Comparison of ENCODE assay signal across 19 cellular contexts in the genomic region with DNA sequence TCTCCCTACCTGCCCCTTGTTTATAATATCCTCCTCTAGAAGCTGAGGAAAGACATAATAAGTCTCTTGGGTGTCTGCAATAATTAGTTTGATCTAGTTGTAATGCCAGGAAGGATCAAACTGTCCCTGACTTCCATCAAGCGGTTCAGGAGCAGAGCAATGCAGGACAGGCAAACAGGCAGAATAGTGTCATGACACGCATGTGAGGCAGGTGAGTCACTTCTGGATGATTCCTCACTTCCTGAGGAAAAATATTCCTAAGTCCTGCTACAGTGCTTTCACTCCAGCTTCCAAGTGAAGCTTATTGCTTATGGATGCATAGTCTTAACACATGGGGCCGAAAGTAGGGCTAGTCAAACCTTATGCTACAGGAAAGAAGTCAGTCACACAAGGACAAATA.
"Had no signal": no experiment of that assay in that cellular context is flagged by ENCODE, and none has a peak within 500 bp of the region (broad histone marks: within the 10 kb centered on the region; RNA-seq: fewer than 3 reads in every experiment).

No MANE protein-coding gene starts in this region.

- H3K9ac ChIP-seq: parathyroid adenoma had no signal

- H3K4me3 ChIP-seq: cardiac muscle cell, hepatocyte, lower lobe of right lung, right lobe of liver, thyroid gland had no signal

- H3K9me3 ChIP-seq: neutrophil, right lobe of liver, thyroid gland had no signal

- H3K27me3 ChIP-seq: cardiac muscle cell, hepatocyte, right lobe of liver, thyroid gland had no signal

- ATAC-seq: activated T-cell treated with anti-CD3 and anti-CD28 coated beads, Interleukin-2, amount 50 U/mL, for 72 hours; effector memory CD8-positive, alpha-beta T cell; lower lobe of right lung; natural killer cell treated with Interleukin-12 subunit alpha and Interleukin-12 subunit beta and Interleukin-15 and Interleukin-18, amount 100 ng/mL, for 72 hours; right lobe of liver; stimulated activated memory B cell treated with anti-CD40 and anti-IgM and Interleukin-4, amounts not matched to agents 10 μg/mL and 1 μg/mL and 100 μg/mL, for 72 hours had no signal

- H3K79me2 ChIP-seq: hepatocyte, parathyroid adenoma had no signal

- H3K27ac ChIP-seq: cardiac muscle cell, hepatocyte, lower lobe of right lung, neutrophil, parathyroid adenoma, right lobe of liver had no signal

- H3K4me1 ChIP-seq: lower lobe of right lung, parathyroid adenoma, right lobe of liver had no signal

- H3K4me2 ChIP-seq: hepatocyte had no signal

- H2AFZ ChIP-seq: hepatocyte, parathyroid adenoma had no signal

- H3K36me3 ChIP-seq: cardiac muscle cell, neutrophil, right lobe of liver, thyroid gland had no signal

- DNase-seq: activated CD4-positive, alpha-beta T cell treated with anti-CD3 and anti-CD28 coated beads, Interleukin-2, amount 50 U/mL, for 1 hour; activated CD4-positive, CD25-positive, alpha-beta regulatory T cell treated with anti-CD3 and anti-CD28 coated beads, Interleukin-2, amount 50 U/mL, for 72 hours; activated CD8-positive, alpha-beta memory T cell treated with anti-CD3 and anti-CD28 coated beads, Interleukin-2, amount 50 U/mL, for 4 hours; activated effector memory CD4-positive, alpha-beta T cell treated with anti-CD3 and anti-CD28 coated beads, Interleukin-2, amount 50 U/mL, for 16 hours; activated T-cell treated with anti-CD3 and anti-CD28 coated beads, Interleukin-2, amount 50 U/mL, for 72 hours; effector memory CD8-positive, alpha-beta T cell; lower lobe of right lung; right lobe of liver; stimulated activated CD4-positive, alpha-beta T cell treated with anti-CD3 and anti-CD28 coated beads, Interleukin-4, amount 100 ng/mL, for 4 hours; T-helper 1 cell; T-helper 9 cell; thyroid gland had no signal

- FAIRE-seq: islet of Langerhans had no signal
